8 cellular contexts compared by ENCODE assay signal in genomic region chr16:53503270-53503911, GRCh38. TPM values are rescaled to one million over a fixed set of nuclear protein-coding genes. Genes with fewer than 3 reads are reported as not detected.
DNase-seq lines count a peak whose midpoint lies in the region; ATAC-seq and TF ChIP-seq lines count a peak whose summit lies in the region.

No MANE protein-coding gene starts in this region.

- peak overlapping the region; percentile 79 to 90 for H3K9ac ChIP-seq in mucosa of rectum (ENCODE audit: low read depth in 1 of 2, low read length in 2 of 2)

- TF ChIP-seq CTCF in PC-9 (conservative IDR thresholded peaks at IDR 0.05) = no peak

- H3K27ac ChIP-seq in PC-9 = peak overlapping the region; percentile 74
- H3K27ac ChIP-seq in mucosa of rectum (ENCODE audit: low read depth in 2 of 2, low read length in 2 of 2) = peak overlapping the region; percentile 98 to 99

- peak; percentile 95 for ATAC-seq in GM21723 (IDR thresholded peaks at IDR 0.05; ENCODE audit: unreplicated experiment)
- peak; percentile 89 to 91 for ATAC-seq in activated T-cell treated with anti-CD3 and anti-CD28 coated beads, Interleukin-2, amount 50 U/mL, for 4 hours

- no peaks in the 10 kb centered on the region for H3K36me3 ChIP-seq in PC-9 (ENCODE audit: low read depth)
- no peaks in the 10 kb centered on the region for H3K36me3 ChIP-seq in mucosa of rectum (ENCODE audit: control insufficient read depth in 2 of 2, insufficient read depth in 2 of 2, low read length in 2 of 2)

- intact Hi-C loops in PC-9 (cut with micrococcal nuclease; ENCODE audit: unreplicated experiment) = loop anchor here (1.0 to 10.0 kb wide), 5 partner anchors 69 to 448 kb away; partner anchors contain the start of gene RBL2

- peak; percentile 99 for DNase-seq in DMS53 treated with DMSO at 0.1 percent for 48 hours (lab: John Stamatoyannopoulos, UW; ENCODE audit: unreplicated experiment)
- DNase-seq in KBM-7 = peak; percentile 100
- peak; percentile 99 for DNase-seq in PC-9
- DNase-seq in activated T-cell treated with anti-CD3 and anti-CD28 coated beads, Interleukin-2, amount 50 U/mL, for 4 hours = peak; percentile 99
- peak; percentile 99 to 100 for DNase-seq in erythroblast (lab: John Stamatoyannopoulos, UW)
- peak; percentile 98 to 100 for DNase-seq in stimulated activated CD8-positive, alpha-beta memory T cell treated with anti-CD3 and anti-CD28 coated beads, Interleukin-4, amount 100 ng/mL, for 4 hours (ENCODE audit: low read depth in 2 of 2, low spot score in 1 of 2)

- H3K4me3 Mint-ChIP-seq in activated T-cell treated with anti-CD3 and anti-CD28 coated beads, Interleukin-2, amount 50 U/mL, for 4 hours = peak overlapping the region; percentile 85

- no peaks in the 10 kb centered on the region for H3K9me2 ChIP-seq in PC-9 (ENCODE audit: insufficient read depth)

- H3K4me2 ChIP-seq in PC-9 = peak overlapping the region; percentile 92

- peaks cover 3% of the 10 kb centered on the region; the same call in 1 of the 2 replicates for H3F3A ChIP-seq in PC-9 (ENCODE audit: insufficient read depth, low read depth)

- H3K4me1 ChIP-seq in PC-9 (replicated peaks; ENCODE audit: insufficient read depth) = peaks cover 27% of the 10 kb centered on the region
- H3K4me1 ChIP-seq in mucosa of rectum (ENCODE audit: control insufficient read depth in 2 of 2, insufficient read depth in 2 of 2, low read length in 2 of 2) = peaks cover 25 to 30% of the 10 kb centered on the region in 2 donors

- H3K4me3 ChIP-seq in PC-9 (peak overlapping the region; percentile 88), mucosa of rectum (ENCODE audit: low read length in 2 of 2) (peak overlapping the region; percentile 79 to 86)

- H3K79me2 ChIP-seq in PC-9 (ENCODE audit: low read depth) = peaks cover 35% of the 10 kb centered on the region

- peaks cover 18% of the 10 kb centered on the region; the same call in 1 of the 2 replicates for H4K20me1 ChIP-seq in PC-9 (ENCODE audit: insufficient read depth)

- H3K4me1 Mint-ChIP-seq in activated T-cell treated with anti-CD3 and anti-CD28 coated beads, Interleukin-2, amount 50 U/mL, for 4 hours (ENCODE audit: low read depth) = peaks cover 48% of the 10 kb centered on the region

- CTCF ChIA-PET in PC-9 (lab: Charles Lee) = interaction anchor here (0.6 kb wide), 1 partner anchor 1752 kb away, joined by 6 read pairs; no protein-coding TSS in a partner anchor

- H2AFZ ChIP-seq in PC-9 = peak overlapping the region; percentile 95

- H3K36me3 Mint-ChIP-seq in activated T-cell treated with anti-CD3 and anti-CD28 coated beads, Interleukin-2, amount 50 U/mL, for 4 hours (ENCODE audit: insufficient read depth) = peaks cover 9% of the 10 kb centered on the region

- TF ChIP-seq POLR2A in erythroblast (IDR thresholded peaks at IDR 0.05; ENCODE audit: low read length) = peak; percentile 45

- H3K9me3 ChIP-seq in PC-9 (ENCODE audit: insufficient read depth, low read depth) (no peaks in the 10 kb centered on the region), mucosa of rectum (ENCODE audit: control insufficient read depth in 2 of 2, low read length in 2 of 2) (no peaks in the 10 kb centered on the region)

- H3K9me3 Mint-ChIP-seq in activated T-cell treated with anti-CD3 and anti-CD28 coated beads, Interleukin-2, amount 50 U/mL, for 4 hours = no peaks in the 10 kb centered on the region

- H3K27me3 Mint-ChIP-seq in activated T-cell treated with anti-CD3 and anti-CD28 coated beads, Interleukin-2, amount 50 U/mL, for 4 hours (ENCODE audit: low read depth) = no peaks in the 10 kb centered on the region

- in situ Hi-C loops in KBM-7 (cut with MboI; ENCODE audit: low pct_unique_long_range_greater_than_20kb, low sequenced_read_pairs) = no loop called here

- POLR2A ChIA-PET in PC-9 (lab: Charles Lee; ENCODE audit: unreplicated experiment) = interaction anchor here (0.5 to 0.7 kb wide), 4 partner anchors 8 to 551 kb away, joined by 3 to 9 read pairs (median 4); no protein-coding TSS in a partner anchor

- H3K27me3 ChIP-seq in PC-9 (ENCODE audit: insufficient read depth, low read depth) (no peaks in the 10 kb centered on the region), mucosa of rectum (ENCODE audit: control insufficient read depth in 2 of 2, insufficient read depth in 2 of 2, low read length in 2 of 2) (no peaks in the 10 kb centered on the region)

- no TSS peak for BruUV-seq in PC-9 (replicated peaks; lab: Mats Ljungman, UMichigan)

RNA-seq across cellular contexts. Expression of gene AKTIP, which starts 0.4 kb away (rescaled TPM):
- total RNA-seq in PC-9 (2021) = 27.8 and 33.0 TPM in 2 replicates
- total RNA-seq in activated T-cell treated with anti-CD3 and anti-CD28 coated beads, Interleukin-2, amount 50 U/mL, for 4 hours = 10 to 100 TPM; 22.9 to 28.6 (median 24.5) TPM

Comparison
In these comparisons a context has a peak if more than half of its experiments do, and no peak if none do; other contexts are left out.
1. Peak in every context shown above with its lines: DNase-seq, ATAC-seq, H3K4me3 ChIP-seq and H3K27ac ChIP-seq.